Comparison of ENCODE assay signal across 1 cellular context in genomic region chr16:85167589-85168537, GRCh38.
TF ChIP-seq lines count a peak whose summit lies in the region.

No MANE protein-coding gene starts in this region.

TF ChIP-seq in HepG2, 621 proteins besides CTCF, POLR2A, EP300 and RAD21 (continued from another document and continues in another):
- peak; percentile 99 for TF ChIP-seq HNF4G (IDR thresholded peaks at IDR 0.05; ENCODE audit: borderline replicate concordance, low read depth, low read length)
- peak; percentile 89 for TF ChIP-seq HNF4G (CRISPR knock-in tag; IDR thresholded peaks at IDR 0.05; ENCODE audit: borderline replicate concordance, low read depth)
- 0 out of 2 replicates have a peak, but pooled peaks have one; percentile 17 for TF ChIP-seq ZNF558 (CRISPR knock-in tag; IDR thresholded peaks at IDR 0.05; ENCODE audit: borderline replicate concordance)
- peak; percentile 88 for TF ChIP-seq ZNF614 (CRISPR knock-in tag; IDR thresholded peaks at IDR 0.05; ENCODE audit: borderline replicate concordance)
- no peak for TF ChIP-seq HOXD1 (CRISPR knock-in tag; IDR thresholded peaks at IDR 0.05)
- no peak for TF ChIP-seq ZNF441 (CRISPR knock-in tag; IDR thresholded peaks at IDR 0.05; ENCODE audit: borderline replicate concordance)
- TF ChIP-seq ZNF746 (CRISPR knock-in tag; IDR thresholded peaks at IDR 0.05): no peak
- TF ChIP-seq ZNF674 (CRISPR knock-in tag; IDR thresholded peaks at IDR 0.05; ENCODE audit: low read depth): no peak
- TF ChIP-seq ZXDC (CRISPR knock-in tag; IDR thresholded peaks at IDR 0.05): no peak
- peak; percentile 36 for TF ChIP-seq PHF5A (CRISPR knock-in tag; IDR thresholded peaks at IDR 0.05; ENCODE audit: low read depth, unreplicated experiment)
- TF ChIP-seq AKNA (CRISPR knock-in tag; IDR thresholded peaks at IDR 0.05; ENCODE audit: borderline replicate concordance): no peak; the same call in 1 of the 2 replicates
- no peak for TF ChIP-seq HOXA7 (CRISPR knock-in tag; IDR thresholded peaks at IDR 0.05)
- TF ChIP-seq KLF16 (CRISPR knock-in tag; IDR thresholded peaks at IDR 0.05): no peak
- peak; percentile 88 for TF ChIP-seq FOXK1 (CRISPR knock-in tag; IDR thresholded peaks at IDR 0.05; ENCODE audit: borderline replicate concordance, low read depth)
- peak; percentile 95 for TF ChIP-seq ZNF652 (CRISPR knock-in tag; IDR thresholded peaks at IDR 0.05; ENCODE audit: borderline replicate concordance, low read depth)
- no peak for TF ChIP-seq SRSF9 (IDR thresholded peaks at IDR 0.05; ENCODE audit: borderline replicate concordance, insufficient read depth, low read depth, low read length, poor library complexity, severe bottlenecking)
- TF ChIP-seq HNF4A (CRISPR knock-in tag; IDR thresholded peaks at IDR 0.05): peak; percentile 94
- no peak for TF ChIP-seq ZNF382 (CRISPR knock-in tag; IDR thresholded peaks at IDR 0.05; ENCODE audit: borderline replicate concordance)
- 0 out of 2 replicates have a peak, but pooled peaks have one; percentile 25 for TF ChIP-seq ZNF800 (CRISPR knock-in tag; IDR thresholded peaks at IDR 0.05)
- TF ChIP-seq MYPOP (CRISPR knock-in tag; IDR thresholded peaks at IDR 0.05): 0 out of 2 replicates have a peak, but pooled peaks have one; percentile 13
- no peak for TF ChIP-seq HNRNPUL1 (IDR thresholded peaks at IDR 0.05; ENCODE audit: low read depth, low read length)
- TF ChIP-seq ZFP91 (CRISPR knock-in tag; IDR thresholded peaks at IDR 0.05; ENCODE audit: borderline replicate concordance): no peak
- TF ChIP-seq MEF2D (CRISPR knock-in tag; IDR thresholded peaks at IDR 0.05): peak; percentile 34
- TF ChIP-seq STAT5B (CRISPR knock-in tag; IDR thresholded peaks at IDR 0.05): no peak
- TF ChIP-seq FIP1L1 (IDR thresholded peaks at IDR 0.05; ENCODE audit: borderline replicate concordance, insufficient read depth, low read depth, low read length): no peak
- TF ChIP-seq MLLT10 (CRISPR knock-in tag; IDR thresholded peaks at IDR 0.05): no peak
- peak; percentile 22; the same call in 1 of the 2 replicates for TF ChIP-seq ZMAT3 (CRISPR knock-in tag; conservative IDR thresholded peaks at IDR 0.05)
- TF ChIP-seq ZNF513 (CRISPR knock-in tag; conservative IDR thresholded peaks at IDR 0.05): 0 out of 2 replicates have a peak, but pooled peaks have one; percentile 25
- TF ChIP-seq SNAI1 (CRISPR knock-in tag; IDR thresholded peaks at IDR 0.05; ENCODE audit: borderline replicate concordance): peak; percentile 62
- TF ChIP-seq ARNT2 (CRISPR knock-in tag; IDR thresholded peaks at IDR 0.05; ENCODE audit: low read depth): 0 out of 2 replicates have a peak, but pooled peaks have one; percentile 43
- no peak for TF ChIP-seq ZNF556 (CRISPR knock-in tag; IDR thresholded peaks at IDR 0.05; ENCODE audit: borderline replicate concordance)
- peak; percentile 20; the same call in 1 of the 2 replicates for TF ChIP-seq WIZ (CRISPR knock-in tag; IDR thresholded peaks at IDR 0.05)
- no peak for TF ChIP-seq FUBP1 (CRISPR knock-in tag; IDR thresholded peaks at IDR 0.05; ENCODE audit: borderline replicate concordance)
- 0 out of 2 replicates have a peak, but pooled peaks have one; percentile 2 for TF ChIP-seq PHF8 (CRISPR knock-in tag; IDR thresholded peaks at IDR 0.05)
- TF ChIP-seq HHEX (CRISPR knock-in tag; IDR thresholded peaks at IDR 0.05): peak; percentile 57; the same call in 1 of the 2 replicates
- TF ChIP-seq IKZF5 (CRISPR knock-in tag; IDR thresholded peaks at IDR 0.05): peak; percentile 65
- TF ChIP-seq JUND (CRISPR knock-in tag; IDR thresholded peaks at IDR 0.05): no peak
- peak; percentile 48; the same call in 1 of the 2 replicates for TF ChIP-seq HOXA3 (CRISPR knock-in tag; IDR thresholded peaks at IDR 0.05)
- no peak for TF ChIP-seq ZNF597 (CRISPR knock-in tag; IDR thresholded peaks at IDR 0.05)
